ENCODE assay signal across 21 cellular contexts in the genomic region with DNA sequence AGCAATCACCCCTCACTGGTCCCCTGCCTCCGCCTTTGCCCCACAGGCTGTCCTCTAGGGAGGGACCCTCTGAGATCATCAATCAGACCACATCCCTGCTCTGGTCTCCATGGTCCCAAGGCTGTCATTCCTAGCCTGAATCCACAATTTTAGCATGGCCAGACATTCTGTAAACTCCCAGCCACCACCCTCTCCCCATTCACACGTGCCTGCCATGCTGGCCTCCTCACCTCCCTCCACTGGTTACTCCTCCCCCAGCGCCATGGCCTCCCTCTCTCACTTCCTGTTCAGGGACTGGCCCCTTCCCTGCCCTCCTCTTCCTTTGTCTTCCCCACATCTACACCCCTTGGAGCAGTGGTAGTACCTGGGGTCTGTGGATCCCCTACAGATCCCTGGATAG.
"Had no signal": no experiment of that assay in that cellular context is flagged by ENCODE, and none has a peak within 500 bp of the region (broad histone marks: within the 10 kb centered on the region; RNA-seq: fewer than 3 reads in every experiment).

No MANE protein-coding gene starts in this region.

- H3K4me3 ChIP-seq: esophagus muscularis mucosa, gastroesophageal sphincter, heart left ventricle, pancreas, upper lobe of right lung had no signal

- H3K9me3 Mint-ChIP-seq: dendritic cell treated with granulocyte-macrophage colony-stimulating factor and Interleukin-4, amounts not matched to agents 40 ng/mL and 50 ng/mL, for 4 days; memory B cell; naive thymus-derived CD8-positive, alpha-beta T cell had no signal

- H3K9me3 ChIP-seq: esophagus muscularis mucosa, gastroesophageal sphincter, heart left ventricle, pancreas, upper lobe of right lung had no signal

- H3K36me3 Mint-ChIP-seq: activated naive CD8-positive, alpha-beta T cell; memory B cell; naive thymus-derived CD8-positive, alpha-beta T cell had no signal

- H3K27me3 ChIP-seq: pancreas had no signal

- DNase-seq: activated CD4-positive, alpha-beta T cell treated with anti-CD3 and anti-CD28 coated beads for 4 hours; activated CD8-positive, alpha-beta memory T cell treated with anti-CD3 and anti-CD28 coated beads for 24 hours; activated CD8-positive, alpha-beta memory T cell treated with anti-CD3 and anti-CD28 coated beads, Interleukin-2, amount 50 U/mL, for 48 hours; activated gamma-delta T cell; activated T-cell treated with anti-CD3 and anti-CD28 coated beads, Interleukin-2, amount 50 U/mL, for 48 hours; amniotic stem cell; effector CD8-positive, alpha-beta T cell; naive thymus-derived CD8-positive, alpha-beta T cell; pancreas; stimulated activated CD4-positive, alpha-beta T cell treated with anti-CD3 and anti-CD28 coated beads, Interleukin-12 subunit alpha, Interleukin-12 subunit beta, amount 100 ng/mL, for 4 hours; stimulated activated CD4-positive, alpha-beta T cell treated with anti-CD3 and anti-CD28 coated beads, Interleukin-1b, Interleukin-23, amount 100 ng/mL, for 48 hours; stimulated activated CD8-positive, alpha-beta memory T cell treated with anti-CD3 and anti-CD28 coated beads, Interleukin-4, amount 100 ng/mL, for 48 hours; stimulated activated naive CD4-positive, alpha-beta T cell; T-helper 17 cell; upper lobe of right lung had no signal

- H3K4me3 Mint-ChIP-seq: activated naive CD8-positive, alpha-beta T cell; dendritic cell treated with granulocyte-macrophage colony-stimulating factor and Interleukin-4, amounts not matched to agents 40 ng/mL and 50 ng/mL, for 4 days; memory B cell; naive thymus-derived CD8-positive, alpha-beta T cell; T-helper 17 cell had no signal

- H3K27ac Mint-ChIP-seq: activated naive CD8-positive, alpha-beta T cell; dendritic cell treated with granulocyte-macrophage colony-stimulating factor and Interleukin-4, amounts not matched to agents 40 ng/mL and 50 ng/mL, for 4 days; memory B cell; naive thymus-derived CD8-positive, alpha-beta T cell; T-helper 17 cell had no signal

- ATAC-seq: gastroesophageal sphincter; heart left ventricle; naive thymus-derived CD8-positive, alpha-beta T cell; pancreas; T-helper 17 cell; upper lobe of right lung had no signal

- H3K27ac ChIP-seq: esophagus muscularis mucosa, gastroesophageal sphincter, heart left ventricle, pancreas, upper lobe of right lung had no signal

- H3K36me3 ChIP-seq: esophagus muscularis mucosa, gastroesophageal sphincter, heart left ventricle, pancreas, upper lobe of right lung had no signal

- H3K4me1 ChIP-seq: esophagus muscularis mucosa, gastroesophageal sphincter, heart left ventricle, pancreas, upper lobe of right lung had no signal

- H3K27me3 Mint-ChIP-seq: activated naive CD8-positive, alpha-beta T cell had no signal
